8 cellular contexts compared by ENCODE assay signal in the genomic region with DNA sequence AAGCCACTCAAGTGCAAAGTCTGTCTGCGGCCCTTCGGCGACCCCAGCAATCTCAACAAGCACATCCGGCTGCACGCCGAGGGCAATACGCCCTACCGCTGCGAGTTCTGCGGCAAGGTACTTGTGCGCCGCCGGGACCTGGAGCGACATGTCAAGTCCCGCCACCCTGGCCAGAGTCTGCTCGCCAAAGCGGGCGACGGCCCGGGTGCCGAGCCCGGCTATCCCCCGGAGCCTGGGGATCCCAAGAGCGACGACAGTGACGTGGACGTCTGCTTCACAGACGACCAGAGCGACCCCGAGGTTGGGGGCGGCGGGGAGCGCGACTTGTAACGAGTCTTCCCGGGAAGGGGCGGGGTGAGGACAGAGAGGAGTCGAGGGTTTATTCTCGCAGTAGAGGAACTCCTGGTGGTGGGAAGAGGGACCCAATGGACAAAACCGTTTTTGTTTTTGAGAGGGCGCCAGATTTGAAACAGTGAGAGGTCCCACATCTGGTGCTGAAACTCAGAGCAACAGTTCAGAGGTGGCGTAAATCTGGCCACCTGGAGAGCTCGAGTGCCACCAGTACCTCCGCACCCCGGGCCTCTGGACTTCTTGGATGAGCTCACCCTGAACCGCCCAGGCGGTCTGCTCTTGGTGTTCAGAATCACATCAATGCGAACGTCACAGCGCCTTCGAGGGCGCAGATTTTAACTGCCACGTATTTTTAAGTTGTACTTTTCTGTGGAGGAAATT. TPM values are rescaled to one million over a fixed set of nuclear protein-coding genes. Genes with fewer than 3 reads are reported as not detected.
DNase-seq lines count a peak whose midpoint lies in the region; ATAC-seq and TF ChIP-seq lines count a peak whose summit lies in the region.

No MANE protein-coding gene starts in this region.

- peak overlapping the region; percentile 18 for H3K4me3 ChIP-seq in adipocyte (ENCODE audit: low read length)
- H3K4me3 ChIP-seq in muscle layer of colon (ENCODE audit: low read depth in 1 of 2, low read length in 2 of 2), result peak overlapping the region; percentile 41 to 54

- DNase-seq in DMS53 (lab: John Stamatoyannopoulos, UW), result peak; percentile 78
- DNase-seq in NCI-H1694 treated with DMSO at 0.1 percent for 48 hours (lab: John Stamatoyannopoulos, UW), result peak; percentile 45
- no peak for DNase-seq in adipocyte (ENCODE audit: low read depth)
- DNase-seq in GM13977 (ENCODE audit: low spot score), result no peak
- DNase-seq in omental fat pad (ENCODE audit: low spot score), result no peak
- no peak for DNase-seq in NCI-H2196 (lab: John Stamatoyannopoulos, UW; ENCODE audit: unreplicated experiment)

- no peaks in the 10 kb centered on the region for H3K36me3 ChIP-seq in adipocyte (ENCODE audit: control insufficient read depth, insufficient read depth, low read length, severe bottlenecking)
- H3K36me3 ChIP-seq in muscle layer of colon (ENCODE audit: insufficient read depth, low read length), result no peaks in the 10 kb centered on the region

- in situ Hi-C loops in GM13977 (cut with MboI; ENCODE audit: low pct_unique_long_range_greater_than_20kb, low sequenced_read_pairs, unreplicated experiment), result loop anchor here (25.0 kb wide), 1 partner anchor 777 kb away; a partner anchor contains a TSS

- H3K9me3 ChIP-seq in adipocyte (ENCODE audit: control insufficient read depth, low read length) (peaks cover 7% of the 10 kb centered on the region), muscle layer of colon (ENCODE audit: low read length) (no peaks in the 10 kb centered on the region)

- no peaks in the 10 kb centered on the region for H3K4me1 ChIP-seq in adipocyte (ENCODE audit: control insufficient read depth, insufficient read depth, low read length)
- peaks cover 6% of the 10 kb centered on the region for H3K4me1 ChIP-seq in muscle layer of colon (ENCODE audit: insufficient read depth, low read length)

- H3K27ac ChIP-seq in muscle layer of colon (ENCODE audit: low read depth, low read length), result no peak overlapping the region

- H3K27me3 ChIP-seq in adipocyte (replicated peaks; ENCODE audit: control insufficient read depth, insufficient read depth, low read length), result peaks cover 93% of the 10 kb centered on the region
- H3K27me3 ChIP-seq in muscle layer of colon (ENCODE audit: control insufficient read depth in 1 of 2, insufficient read depth in 2 of 2, low read length in 2 of 2), result peaks cover 62 to 95% of the 10 kb centered on the region in 2 donors

- TF ChIP-seq CTCF in GM13977 (IDR thresholded peaks at IDR 0.05; ENCODE audit: extremely low read depth, insufficient read depth, missing control alignments), result no peak
- TF ChIP-seq CTCF in omental fat pad (IDR thresholded peaks at IDR 0.05), result no peak

- ATAC-seq in GM21390 (IDR thresholded peaks at IDR 0.05; ENCODE audit: unreplicated experiment) (peak; percentile 14), omental fat pad (ENCODE audit: low FRiP score) (no peak)

- H3K9ac ChIP-seq in adipocyte (ENCODE audit: low read length), result no peak overlapping the region
- no peak overlapping the region for H3K9ac ChIP-seq in muscle layer of colon (ENCODE audit: low read length)

RNA-seq across cellular contexts. Expression of a gene that starts 8.0 kb away (rescaled TPM):
- not detected for total RNA-seq in omental fat pad

RNA-seq across cellular contexts. Expression of a gene that starts 46.1 kb away (rescaled TPM):
- total RNA-seq in omental fat pad, result 10 to 100 TPM; 49.6 to 59.9 (median 50.3) TPM

Comparison
In these comparisons a context has a peak if more than half of its experiments do, and no peak if none do; other contexts are left out.
1. DNase-seq: peak in DMS53 (single experiment) and NCI-H1694 treated with DMSO at 0.1 percent for 48 hours (single experiment); none in adipocyte (single experiment), GM13977 (single experiment), omental fat pad (single experiment) and NCI-H2196 (single experiment).